In the genomic region with DNA sequence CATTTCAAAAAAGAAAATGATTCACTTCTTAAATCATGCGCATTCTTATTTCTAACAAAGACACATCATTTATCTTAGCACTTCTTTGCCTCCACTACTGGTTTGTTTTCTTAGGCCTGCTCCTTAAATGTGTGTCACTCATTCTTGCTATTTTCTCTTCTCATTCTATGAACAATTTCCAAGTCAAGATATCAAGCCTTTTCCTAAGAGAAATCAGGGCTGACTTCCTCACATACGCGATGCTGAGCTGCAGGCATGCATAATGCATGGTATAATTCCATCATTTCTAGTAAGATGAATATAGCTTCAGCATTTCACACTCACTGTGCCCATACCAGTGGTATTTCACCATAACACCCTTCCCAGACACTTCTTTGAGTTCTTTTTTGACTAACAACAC, we compare ENCODE assay signal across 32 cellular contexts.
"Had no signal": no experiment of that assay in that cellular context is flagged by ENCODE, and none has a peak within 500 bp of the region (broad histone marks: within the 10 kb centered on the region; RNA-seq: fewer than 3 reads in every experiment).

No MANE protein-coding gene starts in this region.

- H3K27ac ChIP-seq: adrenal gland, ascending aorta, body of pancreas, brain microvascular endothelial cell, breast epithelium, cardiac muscle cell had no signal

- H3K27me3 ChIP-seq: adrenal gland, ascending aorta, body of pancreas, brain microvascular endothelial cell, breast epithelium, cardiac muscle cell had no signal

- H3K9me3 ChIP-seq: adrenal gland, ascending aorta, breast epithelium had no signal

- H3K36me3 ChIP-seq: adrenal gland, ascending aorta, brain microvascular endothelial cell, breast epithelium, cardiac muscle cell had no signal

- H3K4me3 ChIP-seq: adrenal gland, ascending aorta, body of pancreas, breast epithelium, cardiac muscle cell had no signal

- H3K4me1 ChIP-seq: adrenal gland, ascending aorta, body of pancreas, breast epithelium had no signal

- ATAC-seq: activated naive CD4-positive, alpha-beta T cell treated with anti-CD3 and anti-CD28 coated beads, Interleukin-2, amount 50 U/mL, for 72 hours; activated naive CD8-positive, alpha-beta T cell treated with anti-CD3 and anti-CD28 coated beads, Interleukin-2, amount 50 U/mL, for 24 hours; activated T-cell treated with anti-CD3 and anti-CD28 coated beads, Interleukin-2, amount 50 U/mL, for 4 hours; activated T-cell treated with anti-CD3 and anti-CD28 coated beads, Interleukin-2, amount 50 U/mL, for 72 hours; activated T-helper 17 cell treated with anti-CD3 and anti-CD28 coated beads, Interleukin-2, amount 50 U/mL, for 72 hours; body of pancreas had no signal

- DNase-seq: activated effector memory CD4-positive, alpha-beta T cell treated with anti-CD3 and anti-CD28 coated beads, Interleukin-2, amount 50 U/mL, for 16 hours; activated effector memory CD4-positive, alpha-beta T cell treated with Interleukin-2 at 50 U/mL for 16 hours; activated gamma-delta T cell; activated gamma-delta T cell treated with Interleukin-2 at 50 U/mL for 16 hours; activated naive CD4-positive, alpha-beta T cell; activated naive CD4-positive, alpha-beta T cell treated with anti-CD3 and anti-CD28 coated beads for 36 hours; activated naive CD4-positive, alpha-beta T cell treated with anti-CD3 and anti-CD28 coated beads, Interleukin-2, amount 10 ng/mL, durations not matched to agents 7 days and 5 days; activated naive CD4-positive, alpha-beta T cell treated with anti-CD3 and anti-CD28 coated beads, Interleukin-2, amount 50 U/mL, for 16 hours; activated naive CD4-positive, alpha-beta T cell treated with Interleukin-2 at 50 U/mL for 16 hours; activated naive CD8-positive, alpha-beta T cell treated with anti-CD3 and anti-CD28 coated beads for 36 hours; activated naive CD8-positive, alpha-beta T cell treated with anti-CD3 and anti-CD28 coated beads, Interleukin-2, amount 10 ng/mL, durations not matched to agents 7 days and 5 days; activated naive CD8-positive, alpha-beta T cell treated with anti-CD3 and anti-CD28 coated beads, Interleukin-2, amount 50 U/mL, for 24 hours; activated T-cell treated with anti-CD3 and anti-CD28 coated beads, Interleukin-2, amount 50 U/mL, for 1 hour; activated T-cell treated with anti-CD3 and anti-CD28 coated beads, Interleukin-2, amount 50 U/mL, for 24 hours; activated T-cell treated with anti-CD3 and anti-CD28 coated beads, Interleukin-2, amount 50 U/mL, for 4 hours; activated T-cell treated with anti-CD3 and anti-CD28 coated beads, Interleukin-2, amount 50 U/mL, for 48 hours; activated T-cell treated with anti-CD3 and anti-CD28 coated beads, Interleukin-2, amount 50 U/mL, for 72 hours; adrenal gland; amniotic stem cell; amygdala; anterior cingulate cortex; aorta; body of pancreas; brain microvascular endothelial cell; caudate nucleus; central memory CD4-positive, alpha-beta T cell; cerebellar nuclear complex had no signal
